ENCODE assay signal across 26 cellular contexts in genomic region chr17:66535611-66536010, GRCh38.
DNase-seq lines count a peak whose midpoint lies in the region; ATAC-seq and TF ChIP-seq lines count a peak whose summit lies in the region.
"Had no signal": no experiment of that assay in that cellular context is flagged by ENCODE, and none has a peak within 500 bp of the region (broad histone marks: within the 10 kb centered on the region; RNA-seq: fewer than 3 reads in every experiment).

No MANE protein-coding gene starts in this region.

- peak overlapping the region; percentile 17 for H3K27ac ChIP-seq in OCI-LY1 (ENCODE audit: low read depth, low read length, poor library complexity, severe bottlenecking)
- H3K27ac ChIP-seq in tibial artery = no peak overlapping the region
- H3K27ac ChIP-seq: breast epithelium, colonic mucosa, SJSA1, thoracic aorta had no signal

- H3K27me3 Mint-ChIP-seq in activated T-cell treated with anti-CD3 and anti-CD28 coated beads, Interleukin-2, amount 50 U/mL, for 4 hours (ENCODE audit: low read depth) = no peaks in the 10 kb centered on the region
- H3K27me3 Mint-ChIP-seq in central memory CD8-positive, alpha-beta T cell = no peaks in the 10 kb centered on the region
- H3K27me3 Mint-ChIP-seq: effector memory CD8-positive, alpha-beta T cell had no signal

- H3K79me2 ChIP-seq in OCI-LY1 (ENCODE audit: insufficient read depth, low read length) = no peaks in the 10 kb centered on the region

- peaks cover 62% of the 10 kb centered on the region for H3K4me1 Mint-ChIP-seq in activated T-cell treated with anti-CD3 and anti-CD28 coated beads, Interleukin-2, amount 50 U/mL, for 4 hours (ENCODE audit: low read depth)
- no peaks in the 10 kb centered on the region for H3K4me1 Mint-ChIP-seq in central memory CD8-positive, alpha-beta T cell
- H3K4me1 Mint-ChIP-seq: stimulated activated memory B cell treated with anti-CD40 and anti-IgM and Interleukin-4, amounts not matched to agents 10 μg/mL and 1 μg/mL and 100 μg/mL, for 72 hours had no signal

- TF ChIP-seq CTCF in OCI-LY1 (IDR thresholded peaks at IDR 0.05; ENCODE audit: low read length) (no peak), tibial artery (IDR thresholded peaks at IDR 0.05) (no peak)

- H2AFZ ChIP-seq in OCI-LY1 (ENCODE audit: low read length) = no peak overlapping the region

- H3K4me3 Mint-ChIP-seq in activated T-cell treated with anti-CD3 and anti-CD28 coated beads, Interleukin-2, amount 50 U/mL, for 4 hours = no peak overlapping the region
- no peak overlapping the region for H3K4me3 Mint-ChIP-seq in central memory CD8-positive, alpha-beta T cell
- H3K4me3 Mint-ChIP-seq: activated T-helper 1 cell treated with anti-CD3 and anti-CD28 coated beads, Interleukin-12 subunit alpha, Interleukin-12 subunit beta, Interleukin-2, Interleukin-4 antibody, amounts not matched to agents 30 ng/mL and 10 ng/mL and 1 ng/mL, durations not matched to agents 14 hours and 24 hours and 36 hours; effector memory CD8-positive, alpha-beta T cell; H9; stimulated activated memory B cell treated with anti-CD40 and anti-IgM and Interleukin-4, amounts not matched to agents 10 μg/mL and 1 μg/mL and 100 μg/mL, for 72 hours had no signal

- peaks cover 14% of the 10 kb centered on the region for H3K36me3 Mint-ChIP-seq in activated T-cell treated with anti-CD3 and anti-CD28 coated beads, Interleukin-2, amount 50 U/mL, for 4 hours (ENCODE audit: insufficient read depth)
- H3K36me3 Mint-ChIP-seq in central memory CD8-positive, alpha-beta T cell (ENCODE audit: insufficient read depth) = peaks cover 1% of the 10 kb centered on the region
- H3K36me3 Mint-ChIP-seq: stimulated activated memory B cell treated with anti-CD40 and anti-IgM and Interleukin-4, amounts not matched to agents 10 μg/mL and 1 μg/mL and 100 μg/mL, for 72 hours had no signal

- no peaks in the 10 kb centered on the region for H3K36me3 ChIP-seq in OCI-LY1 (ENCODE audit: insufficient read depth, low read length)
- no peaks in the 10 kb centered on the region for H3K36me3 ChIP-seq in tibial artery
- H3K36me3 ChIP-seq: breast epithelium, colonic mucosa, SJSA1, thoracic aorta had no signal

- H3K27me3 ChIP-seq in OCI-LY1 (ENCODE audit: insufficient read depth, low read length) (no peaks in the 10 kb centered on the region), tibial artery (no peaks in the 10 kb centered on the region)
- H3K27me3 ChIP-seq: breast epithelium, colonic mucosa, SJSA1 had no signal

- DNase-seq in activated T-cell treated with anti-CD3 and anti-CD28 coated beads, Interleukin-2, amount 50 U/mL, for 4 hours = no peak
- no peak for DNase-seq in activated T-cell treated with anti-CD3 and anti-CD28 coated beads for 4 hours
- no peak for DNase-seq in central memory CD8-positive, alpha-beta T cell (ENCODE audit: low spot score in 2 of 2)
- DNase-seq in stimulated activated naive CD8-positive, alpha-beta T cell treated with anti-CD3 and anti-CD28 coated beads, Interleukin-15, Interleukin-2, amounts not matched to agents 100 U/mL and 50 U/mL, for 24 hours = no peak
- no peak for DNase-seq in NCI-H510A (lab: John Stamatoyannopoulos, UW)
- DNase-seq in tibial artery = no peak
- DNase-seq: activated CD4-positive, alpha-beta T cell treated with anti-CD3 and anti-CD28 coated beads, Interleukin-2, amount 50 U/mL, for 4 hours; amniotic stem cell; C1 segment of cervical spinal cord; colonic mucosa; effector memory CD8-positive, alpha-beta T cell; foreskin fibroblast; H9; Kasumi-1; left cardiac atrium; MV-4-11; NCI-H146; nucleus accumbens; retina; stimulated activated CD4-positive, alpha-beta T cell treated with anti-CD3 and anti-CD28 coated beads, Interleukin-2, amount 100 ng/mL, for 48 hours had no signal

- H3K4me1 ChIP-seq in OCI-LY1 (ENCODE audit: insufficient read depth, low read length, severe bottlenecking) (peaks cover 73% of the 10 kb centered on the region), tibial artery (no peaks in the 10 kb centered on the region)
- H3K4me1 ChIP-seq: breast epithelium, colonic mucosa had no signal

- intact Hi-C loops in tibial artery (cut with DNase I; ENCODE audit: low total_unique reads) = no loop called here

- H3K4me3 ChIP-seq in OCI-LY1 (ENCODE audit: low read depth, low read length, poor library complexity, severe bottlenecking) = no peak overlapping the region
- no peak overlapping the region for H3K4me3 ChIP-seq in tibial artery
- H3K4me3 ChIP-seq: breast epithelium, colonic mucosa, SJSA1, thoracic aorta had no signal

- no peak overlapping the region for H3K9ac ChIP-seq in OCI-LY1 (ENCODE audit: low read length)

- no peaks in the 10 kb centered on the region for H3K9me2 ChIP-seq in OCI-LY1 (ENCODE audit: low read depth, low read length)

- no peaks in the 10 kb centered on the region for H4K20me1 ChIP-seq in OCI-LY1 (ENCODE audit: insufficient read depth, low read length)

- H3K4me2 ChIP-seq in OCI-LY1 (ENCODE audit: low read length) = no peak overlapping the region

- peak; percentile 47 to 56 for ATAC-seq in activated T-cell treated with anti-CD3 and anti-CD28 coated beads, Interleukin-2, amount 50 U/mL, for 4 hours
- ATAC-seq in central memory CD8-positive, alpha-beta T cell (replicated peaks; ENCODE audit: extremely low read depth, poor library complexity, severe bottlenecking) = no peak
- ATAC-seq in stimulated activated naive CD8-positive, alpha-beta T cell treated with anti-CD3 and anti-CD28 coated beads, Interleukin-15, Interleukin-2, amounts not matched to agents 100 U/mL and 50 U/mL, for 24 hours = peak; percentile 20
- ATAC-seq: effector memory CD8-positive, alpha-beta T cell; left cardiac atrium; stimulated activated memory B cell treated with anti-CD40 and anti-IgM and Interleukin-4, amounts not matched to agents 10 μg/mL and 1 μg/mL and 100 μg/mL, for 72 hours had no signal

- H3K9me3 ChIP-seq in OCI-LY1 (ENCODE audit: low read length) (no peaks in the 10 kb centered on the region), tibial artery (no peaks in the 10 kb centered on the region)
- H3K9me3 ChIP-seq: breast epithelium, colonic mucosa, SJSA1, thoracic aorta had no signal

- H3K27ac Mint-ChIP-seq in central memory CD8-positive, alpha-beta T cell (ENCODE audit: low read depth) = peak overlapping the region; percentile 30
- H3K27ac Mint-ChIP-seq: stimulated activated memory B cell treated with anti-CD40 and anti-IgM and Interleukin-4, amounts not matched to agents 10 μg/mL and 1 μg/mL and 100 μg/mL, for 72 hours had no signal

- H3K9me3 Mint-ChIP-seq in activated T-cell treated with anti-CD3 and anti-CD28 coated beads, Interleukin-2, amount 50 U/mL, for 4 hours = no peaks in the 10 kb centered on the region
- no peaks in the 10 kb centered on the region for H3K9me3 Mint-ChIP-seq in central memory CD8-positive, alpha-beta T cell
- H3K9me3 Mint-ChIP-seq: activated T-helper 1 cell treated with anti-CD3 and anti-CD28 coated beads, Interleukin-12 subunit alpha, Interleukin-12 subunit beta, Interleukin-2, Interleukin-4 antibody, amounts not matched to agents 30 ng/mL and 10 ng/mL and 1 ng/mL, durations not matched to agents 14 hours and 24 hours and 36 hours; effector memory CD8-positive, alpha-beta T cell; H9; stimulated activated memory B cell treated with anti-CD40 and anti-IgM and Interleukin-4, amounts not matched to agents 10 μg/mL and 1 μg/mL and 100 μg/mL, for 72 hours had no signal

- H3F3A ChIP-seq in OCI-LY1 (ENCODE audit: insufficient read depth, low read length) = peaks cover 2% of the 10 kb centered on the region
